Comparison of ENCODE assay signal across 9 cellular contexts in genomic region chr12:50211392-50212070, GRCh38. TPM values are rescaled to one million over a fixed set of nuclear protein-coding genes. Genes with fewer than 3 reads are reported as not detected.
A peak's percentile ranks its signal among the peaks of the same experiment; 100 is the strongest.
DNase-seq lines count a peak whose midpoint lies in the region; ATAC-seq, FAIRE-seq and TF ChIP-seq lines count a peak whose summit lies in the region.
"Had no signal": no experiment of that assay in that cellular context is flagged by ENCODE, and none has a peak within 500 bp of the region (broad histone marks: within the 10 kb centered on the region; RNA-seq: fewer than 3 reads in every experiment).

No MANE protein-coding gene starts in this region.

- H3K4me1 Mint-ChIP-seq in activated CD8-positive, alpha-beta memory T cell treated with anti-CD3 and anti-CD28 coated beads, Interleukin-2, amount 10 ng/mL, durations not matched to agents 7 days and 5 days, result peaks cover 47% of the 10 kb centered on the region

- no peak overlapping the region for H3K9ac ChIP-seq in kidney (ENCODE audit: low read length in 2 of 2)

- H3K27me3 ChIP-seq in suprapubic skin, result no peaks in the 10 kb centered on the region

- WGBS in suprapubic skin, result 49% methylated on average over 6 of the region's 6 CpGs

- H3K4me1 ChIP-seq in kidney (ENCODE audit: control insufficient read depth in 1 of 2, insufficient read depth in 1 of 2, low read depth in 1 of 2, low read length in 2 of 2) (no peaks in the 10 kb centered on the region), suprapubic skin (peaks cover 43% of the 10 kb centered on the region)

- H3K4me3 ChIP-seq in kidney (ENCODE audit: low read length in 2 of 2), result no peak overlapping the region
- no peak overlapping the region for H3K4me3 ChIP-seq in suprapubic skin

- H3K36me3 Mint-ChIP-seq in activated CD8-positive, alpha-beta memory T cell treated with anti-CD3 and anti-CD28 coated beads, Interleukin-2, amount 10 ng/mL, durations not matched to agents 7 days and 5 days, result peaks cover 18% of the 10 kb centered on the region

- no peak for DNase-seq in activated CD8-positive, alpha-beta memory T cell treated with anti-CD3 and anti-CD28 coated beads, Interleukin-2, amount 10 ng/mL, durations not matched to agents 7 days and 5 days
- no peak for DNase-seq in activated CD8-positive, alpha-beta memory T cell treated with anti-CD3 and anti-CD28 coated beads, Interleukin-2, amount 50 U/mL, for 48 hours
- DNase-seq in amniotic epithelial cell (ENCODE audit: low read depth) (peak; percentile 56), kidney (no peak), suprapubic skin (ENCODE audit: low spot score in 2 of 2) (no peak), NCI-H446 (lab: John Stamatoyannopoulos, UW) (no peak)
- DNase-seq in central memory CD4-positive, alpha-beta T cell, result no peak
- DNase-seq: NCI-H526 had no signal

- TF ChIP-seq CTCF in kidney (IDR thresholded peaks at IDR 0.05; ENCODE audit: borderline replicate concordance, extremely low read depth, insufficient read depth), result no peak
- TF ChIP-seq CTCF in suprapubic skin (IDR thresholded peaks at IDR 0.05), result no peak

- no peak for FAIRE-seq in kidney (lab: Jason Lieb, UNC)

- ATAC-seq in activated CD8-positive, alpha-beta memory T cell treated with anti-CD3 and anti-CD28 coated beads, Interleukin-2, amount 10 ng/mL, durations not matched to agents 7 days and 5 days, result no peak
- ATAC-seq in GM18907 (IDR thresholded peaks at IDR 0.05; ENCODE audit: unreplicated experiment), result no peak

- H3K36me3 ChIP-seq in kidney (ENCODE audit: control insufficient read depth in 1 of 2, insufficient read depth in 2 of 2, low read length in 2 of 2) (peaks cover 0 to 2% of the 10 kb centered on the region in 2 donors), suprapubic skin (no peaks in the 10 kb centered on the region)

- H3K27ac Mint-ChIP-seq in activated CD8-positive, alpha-beta memory T cell treated with anti-CD3 and anti-CD28 coated beads, Interleukin-2, amount 10 ng/mL, durations not matched to agents 7 days and 5 days, result peak overlapping the region; percentile 85

- no peak for TF ChIP-seq POLR2A in suprapubic skin (IDR thresholded peaks at IDR 0.05)

- H3K27ac ChIP-seq in kidney (ENCODE audit: low read depth in 2 of 2, low read length in 2 of 2), result peak overlapping the region; percentile 9 to 57
- peak overlapping the region; percentile 69 for H3K27ac ChIP-seq in suprapubic skin

- no peak overlapping the region for H3K4me3 Mint-ChIP-seq in activated CD8-positive, alpha-beta memory T cell treated with anti-CD3 and anti-CD28 coated beads, Interleukin-2, amount 10 ng/mL, durations not matched to agents 7 days and 5 days

- H3K27me3 Mint-ChIP-seq in activated CD8-positive, alpha-beta memory T cell treated with anti-CD3 and anti-CD28 coated beads, Interleukin-2, amount 10 ng/mL, durations not matched to agents 7 days and 5 days, result no peaks in the 10 kb centered on the region

- no peaks in the 10 kb centered on the region for H3K9me3 Mint-ChIP-seq in activated CD8-positive, alpha-beta memory T cell treated with anti-CD3 and anti-CD28 coated beads, Interleukin-2, amount 10 ng/mL, durations not matched to agents 7 days and 5 days (ENCODE audit: low read depth)

- CTCF ChIA-PET in activated CD8-positive, alpha-beta memory T cell treated with anti-CD3 and anti-CD28 coated beads, Interleukin-2, amount 10 ng/mL, durations not matched to agents 7 days and 5 days (lab: Charles Lee), result interaction anchor here (0.7 to 4.6 kb wide), 14 partner anchors 10 to 189 kb away, joined by 3 to 36 read pairs (median 3); partner anchors contain the start of genes COX14, LARP4 and SMARCD1

- intact Hi-C loops in kidney (cut with DNase I), result no loop called here

- TF ChIP-seq EP300 in suprapubic skin (IDR thresholded peaks at IDR 0.05), result no peak

- H3K9me3 ChIP-seq in kidney (ENCODE audit: control insufficient read depth in 1 of 2, low read length in 2 of 2) (no peaks in the 10 kb centered on the region), suprapubic skin (no peaks in the 10 kb centered on the region)

RNA-seq across cellular contexts. Expression of gene CERS5, which starts 44.4 kb away (rescaled TPM):
- 10 to 100 TPM; 55.0 to 56.3 TPM for total RNA-seq in activated CD8-positive, alpha-beta memory T cell treated with anti-CD3 and anti-CD28 coated beads, Interleukin-2, amount 10 ng/mL, durations not matched to agents 7 days and 5 days
- 52.1 TPM for total RNA-seq in kidney
- 40.2 TPM for polyA plus RNA-seq in kidney (ENCODE audit: insufficient read depth, low read depth, low replicate concordance)
- total RNA-seq in suprapubic skin, result 10 to 100 TPM; 29.4 to 45.1 (median 38.9) TPM
